27 cellular contexts compared by ENCODE assay signal in the genomic region with DNA sequence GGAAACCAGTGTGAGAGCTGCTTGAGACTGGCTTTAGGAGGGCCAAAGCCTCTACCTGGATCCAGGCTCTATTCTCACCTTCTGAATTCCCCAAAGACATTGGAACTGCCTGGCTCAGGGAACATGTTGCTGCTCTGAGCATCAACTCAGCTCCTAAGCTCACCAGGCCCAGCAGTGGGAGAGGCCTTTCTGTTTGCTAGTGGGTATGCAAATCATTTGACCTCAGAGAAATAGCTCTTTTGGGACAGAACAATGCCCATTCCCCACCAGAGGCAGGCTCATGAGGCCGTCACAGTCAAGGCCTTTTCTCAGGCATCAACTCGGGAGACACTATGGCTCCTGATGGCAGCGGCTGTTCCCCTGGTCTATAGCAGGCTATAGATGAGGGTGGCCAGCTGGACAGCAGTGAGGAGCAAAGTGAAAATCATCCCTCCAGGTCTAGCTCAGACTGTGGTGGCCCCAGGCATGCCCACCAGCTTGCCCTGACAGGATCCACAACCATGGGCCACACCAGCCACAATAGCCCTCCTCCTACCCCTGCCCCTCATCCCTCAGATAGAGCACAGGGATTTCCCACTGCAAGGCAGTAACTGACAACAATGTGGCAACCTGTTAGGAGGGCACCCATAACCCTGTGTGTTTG. TPM values are rescaled to one million over a fixed set of nuclear protein-coding genes. Genes with fewer than 3 reads are reported as not detected.
DNase-seq lines count a peak whose midpoint lies in the region; ATAC-seq, FAIRE-seq and TF ChIP-seq lines count a peak whose summit lies in the region.
"Had no signal": no experiment of that assay in that cellular context is flagged by ENCODE, and none has a peak within 500 bp of the region (broad histone marks: within the 10 kb centered on the region; RNA-seq: fewer than 3 reads in every experiment).

No MANE protein-coding gene starts in this region.

- CTCF ChIA-PET in A549 (lab: Yijun Ruan, JAX), result interaction anchor here (1.0 to 1.5 kb wide), 3 partner anchors 67 to 77 kb away, joined by 3 to 5 read pairs (median 4); no protein-coding TSS in a partner anchor

- H3K9me3 ChIP-seq in A549, result no peaks in the 10 kb centered on the region
- H3K9me3 ChIP-seq: right atrium auricular region, suprapubic skin had no signal

- no peaks in the 10 kb centered on the region for H3K4me1 ChIP-seq in A549
- H3K4me1 ChIP-seq: parathyroid adenoma, right atrium auricular region had no signal

- H3K4me3 Mint-ChIP-seq in activated T-helper 17 cell treated with anti-CD3 and anti-CD28 coated beads, Interleukin-2, amount 50 U/mL, for 72 hours, result no peak overlapping the region
- H3K4me3 Mint-ChIP-seq: nephron had no signal

- no peaks in the 10 kb centered on the region for H3K27me3 Mint-ChIP-seq in activated T-helper 17 cell treated with anti-CD3 and anti-CD28 coated beads, Interleukin-2, amount 50 U/mL, for 72 hours

- no peak overlapping the region for H3K27ac ChIP-seq in A549
- H3K27ac ChIP-seq: brain microvascular endothelial cell, parathyroid adenoma, right atrium auricular region, suprapubic skin had no signal

- WGBS in A549 (ENCODE audit: missing lambda C conversion rate), result 88% methylated on average over 3 of the region's 3 CpGs

- no peaks in the 10 kb centered on the region for H3K4me1 Mint-ChIP-seq in activated T-helper 17 cell treated with anti-CD3 and anti-CD28 coated beads, Interleukin-2, amount 50 U/mL, for 72 hours
- H3K4me1 Mint-ChIP-seq: nephron had no signal

- TF ChIP-seq RAD21 in A549 (conservative IDR thresholded peaks at IDR 0.05 in 1 of 2, IDR thresholded peaks at IDR 0.05 in 1 of 2), result no peak

- FAIRE-seq in A549 (lab: Jason Lieb, UNC), result no peak
- FAIRE-seq: A204.1, GM12892, islet of Langerhans, urothelium cell line had no signal

- no peak for TF ChIP-seq POLR2A in A549 (IDR thresholded peaks at IDR 0.05; ENCODE audit: low read length)

- no peak overlapping the region for H3K4me3 ChIP-seq in A549
- H3K4me3 ChIP-seq: right atrium auricular region, suprapubic skin had no signal

- no peaks in the 10 kb centered on the region for H3K9me3 Mint-ChIP-seq in activated T-helper 17 cell treated with anti-CD3 and anti-CD28 coated beads, Interleukin-2, amount 50 U/mL, for 72 hours
- H3K9me3 Mint-ChIP-seq: nephron had no signal

- TF ChIP-seq EP300 in A549 (IDR thresholded peaks at IDR 0.05), result no peak

- DNase-seq in A549 (ENCODE audit: low read depth in 1 of 2, low spot score in 1 of 2) (no peak), left lobe of liver (ENCODE audit: low spot score) (no peak), SHP77 (lab: John Stamatoyannopoulos, UW) (no peak), AG08395 (ENCODE audit: low spot score) (no peak), DMS114 treated with DMSO at 0.1 percent for 48 hours (lab: John Stamatoyannopoulos, UW; ENCODE audit: unreplicated experiment) (no peak)
- DNase-seq: activated CD4-positive, alpha-beta T cell treated with anti-CD3 and anti-CD28 coated beads, Interleukin-2, amount 50 U/mL, for 48 hours; activated CD4-positive, CD25-positive, alpha-beta regulatory T cell; activated CD8-positive, alpha-beta memory T cell treated with anti-CD3 and anti-CD28 coated beads, Interleukin-2, amount 50 U/mL, for 48 hours; activated effector memory CD4-positive, alpha-beta T cell treated with Interleukin-2 at 50 U/mL for 16 hours; brain microvascular endothelial cell; COR-L47; effector CD8-positive, alpha-beta T cell; NCI-H1048; NCI-H187 treated with DMSO at 0.1 percent for 48 hours; Right ventricle myocardium superior; T-helper 9 cell had no signal

- ATAC-seq in A549 (peak; percentile 40 to 56; a peak in 5 of 6 replicates), GM21825 (IDR thresholded peaks at IDR 0.05; ENCODE audit: unreplicated experiment) (peak; percentile 57), left lobe of liver (peak; percentile 20), GM21526 (IDR thresholded peaks at IDR 0.05; ENCODE audit: low FRiP score, unreplicated experiment) (no peak)
- ATAC-seq in activated T-helper 17 cell treated with anti-CD3 and anti-CD28 coated beads, Interleukin-2, amount 50 U/mL, for 72 hours (replicated peaks), result no peak

- POLR2A ChIA-PET in A549 (lab: Yijun Ruan, JAX), result no interaction called here

- no peak for TF ChIP-seq CTCF in A549 (IDR thresholded peaks at IDR 0.05)

- no peak overlapping the region for H3K4me2 ChIP-seq in A549

- peak overlapping the region; percentile 10 for H3K27ac Mint-ChIP-seq in activated T-helper 17 cell treated with anti-CD3 and anti-CD28 coated beads, Interleukin-2, amount 50 U/mL, for 72 hours
- H3K27ac Mint-ChIP-seq: nephron had no signal

- H3K36me3 Mint-ChIP-seq in activated T-helper 17 cell treated with anti-CD3 and anti-CD28 coated beads, Interleukin-2, amount 50 U/mL, for 72 hours (ENCODE audit: low read depth), result peaks cover 12% of the 10 kb centered on the region

TF ChIP-seq in A549, 52 proteins besides CTCF, POLR2A, EP300 and RAD21:
- TF ChIP-seq TP53 (CRISPR knock-in tag; IDR thresholded peaks at IDR 0.05) (no peak), ESRRA (IDR thresholded peaks at IDR 0.05; ENCODE audit: borderline replicate concordance, low read length) (no peak), FOSL2 (IDR thresholded peaks at IDR 0.05) (no peak), FOSL2 (CRISPR knock-in tag; IDR thresholded peaks at IDR 0.05) (no peak), TFCP2L1 (CRISPR knock-in tag; IDR thresholded peaks at IDR 0.05) (no peak), JUNB (IDR thresholded peaks at IDR 0.05) (no peak), ATOH8 (CRISPR knock-in tag; IDR thresholded peaks at IDR 0.05; ENCODE audit: low read depth) (no peak), FOXS1 (CRISPR knock-in tag; IDR thresholded peaks at IDR 0.05) (no peak), SMC3 (IDR thresholded peaks at IDR 0.05) (no peak), MYC (IDR thresholded peaks at IDR 0.05; ENCODE audit: borderline replicate concordance, low read length) (no peak), ZSCAN20 (CRISPR knock-in tag; IDR thresholded peaks at IDR 0.05) (no peak), CHD2 (IDR thresholded peaks at IDR 0.05; ENCODE audit: low read length, partially characterized antibody) (no peak), MAZ (IDR thresholded peaks at IDR 0.05; ENCODE audit: borderline replicate concordance, low read depth, low read length) (no peak)

RNA-seq across cellular contexts. Expression of gene GFOD2, which starts 30.4 kb away (rescaled TPM):
- polyA plus RNA-seq in A549 (2011; rRNA removed) (10.3 and 11.0 TPM in 2 replicates), A549 (2017; fragmentation: RNase III; extraction: RNeasy Plus Mini Kit Qiagen cat#74134 plus additional on column Dnase treatment) (16.1 to 17.8 TPM (median 16.4 TPM) in 3 replicates)
- polyA plus RNA-seq in A549 (2012; cell fraction: cytosol; rRNA removed), result 15.2 and 17.5 TPM in 2 replicates
- polyA plus RNA-seq in A549 (2012; cell fraction: nucleus; rRNA removed), result 15.6 and 17.4 TPM in 2 replicates
- polyA minus RNA-seq in A549 (2011; rRNA and poly(A)+ RNA removed), result 17.8 and 20.6 TPM in 2 replicates
- total RNA-seq in activated T-helper 17 cell treated with anti-CD3 and anti-CD28 coated beads, Interleukin-2, amount 50 U/mL, for 72 hours, result 10 to 100 TPM; 13.8 to 20.9 TPM
- 33.8 TPM for total RNA-seq in left lobe of liver

RNA-seq across cellular contexts. Expression of gene RANBP10, which starts 56.8 kb away (rescaled TPM):
- polyA plus RNA-seq in A549 (2011; rRNA removed), result 9.8 and 11.1 TPM in 2 replicates
- 10.0 and 11.9 TPM in 2 replicates for polyA plus RNA-seq in A549 (2012; cell fraction: cytosol; rRNA removed)
- 25.2 and 27.5 TPM in 2 replicates for polyA plus RNA-seq in A549 (2012; cell fraction: nucleus; rRNA removed)
- 6.9 to 7.5 TPM (median 7.5 TPM) in 3 replicates for polyA plus RNA-seq in A549 (2017; fragmentation: RNase III; extraction: RNeasy Plus Mini Kit Qiagen cat#74134 plus additional on column Dnase treatment)
- 14.4 and 16.0 TPM in 2 replicates for polyA minus RNA-seq in A549 (2011; rRNA and poly(A)+ RNA removed)
- 10 to 100 TPM; 18.4 to 21.0 TPM for total RNA-seq in activated T-helper 17 cell treated with anti-CD3 and anti-CD28 coated beads, Interleukin-2, amount 50 U/mL, for 72 hours
- 35.6 TPM for total RNA-seq in left lobe of liver

RNA-seq across cellular contexts. Expression of gene TSNAXIP1, which starts 57.1 kb away (rescaled TPM):
- 0.68 and 0.78 TPM in 2 replicates for polyA plus RNA-seq in A549 (2011; rRNA removed)
- polyA plus RNA-seq in A549 (2012; cell fraction: cytosol; rRNA removed), result 0.43 and 0.63 TPM in 2 replicates
- 3.5 and 5.0 TPM in 2 replicates for polyA plus RNA-seq in A549 (2012; cell fraction: nucleus; rRNA removed)
- 0.97 to 1.2 TPM (median 1.1 TPM) in 3 replicates for polyA plus RNA-seq in A549 (2017; fragmentation: RNase III; extraction: RNeasy Plus Mini Kit Qiagen cat#74134 plus additional on column Dnase treatment)
- 0.58 and 0.73 TPM in 2 replicates for polyA minus RNA-seq in A549 (2011; rRNA and poly(A)+ RNA removed)
- total RNA-seq in activated T-helper 17 cell treated with anti-CD3 and anti-CD28 coated beads, Interleukin-2, amount 50 U/mL, for 72 hours, result under 1 TPM in 1 of 2 donors, not detected in 1; 0.26 TPM
- total RNA-seq in left lobe of liver, result 2.1 TPM

Comparison
In these comparisons a context has a peak if more than half of its experiments do, and no peak if none do; other contexts are left out.
1. ATAC-seq: peak in A549 (2 of 2), GM21825 (single experiment) and left lobe of liver (single experiment); none in activated T-helper 17 cell treated with anti-CD3 and anti-CD28 coated beads, Interleukin-2, amount 50 U/mL, for 72 hours (single experiment) and GM21526 (single experiment).